Comparison of ENCODE assay signal across 9 cellular contexts in genomic region chr17:77842148-77842905, GRCh38.
DNase-seq lines count a peak whose midpoint lies in the region; ATAC-seq and TF ChIP-seq lines count a peak whose summit lies in the region.
"Had no signal": no experiment of that assay in that cellular context is flagged by ENCODE, and none has a peak within 500 bp of the region (broad histone marks: within the 10 kb centered on the region; RNA-seq: fewer than 3 reads in every experiment).

No MANE protein-coding gene starts in this region.

- no peaks in the 10 kb centered on the region for H3K9me3 Mint-ChIP-seq in activated naive CD4-positive, alpha-beta T cell treated with anti-CD3 and anti-CD28 coated beads, Interleukin-2, amount 50 U/mL, for 24 hours

- no peaks in the 10 kb centered on the region for H3K36me3 Mint-ChIP-seq in activated naive CD4-positive, alpha-beta T cell treated with anti-CD3 and anti-CD28 coated beads, Interleukin-2, amount 50 U/mL, for 24 hours

- H3K27me3 Mint-ChIP-seq in activated naive CD4-positive, alpha-beta T cell treated with anti-CD3 and anti-CD28 coated beads, Interleukin-2, amount 50 U/mL, for 24 hours: no peaks in the 10 kb centered on the region

- H3K4me1 Mint-ChIP-seq in activated naive CD4-positive, alpha-beta T cell treated with anti-CD3 and anti-CD28 coated beads, Interleukin-2, amount 50 U/mL, for 24 hours: peaks cover 46% of the 10 kb centered on the region

- ATAC-seq in stimulated activated naive CD8-positive, alpha-beta T cell treated with anti-CD3 and anti-CD28 coated beads, Interleukin-15, Interleukin-2, amounts not matched to agents 100 U/mL and 50 U/mL, for 24 hours: peak; percentile 61
- ATAC-seq in HG02884 (IDR thresholded peaks at IDR 0.05; ENCODE audit: unreplicated experiment) (no peak), GM18858 (IDR thresholded peaks at IDR 0.05; ENCODE audit: unreplicated experiment) (no peak)

- peak overlapping the region; percentile 71 for H3K4me3 Mint-ChIP-seq in activated naive CD4-positive, alpha-beta T cell treated with anti-CD3 and anti-CD28 coated beads, Interleukin-2, amount 50 U/mL, for 24 hours

- DNase-seq in activated naive CD4-positive, alpha-beta T cell treated with Interleukin-2 at 50 U/mL for 16 hours: no peak
- DNase-seq in RPMI7951 (ENCODE audit: low read depth) (peak; percentile 18), fibroblast of mammary gland (ENCODE audit: low read depth) (peak; percentile 52), nucleus accumbens (lab: John Stamatoyannopoulos, UW) (no peak)
- DNase-seq in stimulated activated naive CD8-positive, alpha-beta T cell treated with anti-CD3 and anti-CD28 coated beads, Interleukin-15, Interleukin-2, amounts not matched to agents 100 U/mL and 50 U/mL, for 24 hours: peak; percentile 36
- DNase-seq: testis had no signal

- no peak for TF ChIP-seq CTCF in fibroblast of mammary gland (conservative IDR thresholded peaks at IDR 0.05; ENCODE audit: control insufficient read depth, insufficient read depth, low read depth, low read length)

- H3K4me3 ChIP-seq in fibroblast of mammary gland (ENCODE audit: control insufficient read depth, low read depth, low read length): no peak overlapping the region
- H3K4me3 ChIP-seq: testis had no signal

- H3K27ac Mint-ChIP-seq in activated naive CD4-positive, alpha-beta T cell treated with anti-CD3 and anti-CD28 coated beads, Interleukin-2, amount 50 U/mL, for 24 hours: peak overlapping the region; percentile 65

Comparison
In these comparisons a context has a peak if more than half of its experiments do, and no peak if none do; other contexts are left out.
1. DNase-seq: peak in RPMI7951 (single experiment), fibroblast of mammary gland (single experiment) and stimulated activated naive CD8-positive, alpha-beta T cell treated with anti-CD3 and anti-CD28 coated beads, Interleukin-15, Interleukin-2, amounts not matched to agents 100 U/mL and 50 U/mL, for 24 hours (single experiment); none in activated naive CD4-positive, alpha-beta T cell treated with Interleukin-2 at 50 U/mL for 16 hours (single experiment) and nucleus accumbens (0 of 56).